Comparison of ENCODE assay signal across 8 cellular contexts in the genomic region with DNA sequence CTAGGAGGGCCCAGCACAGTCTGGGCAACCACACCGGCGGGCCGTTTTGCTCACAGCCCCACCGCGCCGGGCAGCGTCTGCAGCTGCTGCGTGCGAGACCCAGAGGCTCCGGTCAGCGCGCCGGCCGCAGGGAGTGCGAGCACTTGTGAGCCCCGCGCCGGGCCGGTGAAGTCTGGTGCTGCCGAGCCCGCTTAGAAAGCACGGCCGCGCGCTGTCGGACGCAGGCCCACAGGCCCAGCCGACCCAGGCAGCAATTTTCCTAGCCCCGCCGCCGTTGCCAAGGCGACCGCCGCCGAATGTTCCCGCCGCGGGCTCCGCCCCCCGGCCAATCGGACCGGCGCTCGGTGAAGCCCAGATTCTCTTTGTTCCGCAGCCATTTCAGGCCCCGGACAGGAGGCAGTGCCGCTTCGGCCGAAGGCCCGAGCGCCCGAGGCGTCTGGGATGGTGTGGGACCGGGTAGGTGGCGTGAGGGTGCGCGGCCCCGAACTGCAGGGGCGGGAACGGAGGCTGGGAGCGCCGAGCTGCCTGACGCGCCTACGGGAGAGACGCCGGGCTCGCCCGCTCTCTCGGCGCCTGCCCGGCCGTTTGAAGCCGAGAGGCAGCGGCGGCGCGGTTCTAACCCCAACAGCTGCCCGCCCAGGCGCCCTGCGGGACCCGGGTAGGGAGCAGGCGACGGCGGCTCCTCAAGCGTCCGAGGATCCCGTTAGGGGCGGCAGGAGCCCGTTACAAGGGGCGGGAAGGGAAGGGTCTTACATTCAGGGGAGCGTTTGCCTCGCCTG. TPM values are rescaled to one million over a fixed set of nuclear protein-coding genes. Genes with fewer than 3 reads are reported as not detected.
A peak's percentile ranks its signal among the peaks of the same experiment; 100 is the strongest.
DNase-seq lines count a peak whose midpoint lies in the region; ATAC-seq lines count a peak whose summit lies in the region.

TSS of gene TNPO1 (plus strand) at position 365 of the 779 bp plus-strand sequence. CDS start at position 442, 77 bp downstream.

- H3K9me3 Mint-ChIP-seq in immature natural killer cell: peaks cover 0 to 3% (median 0%) of the 10 kb centered on the region in 6 donors

- H3K36me3 Mint-ChIP-seq in immature natural killer cell: peaks cover 0 to 3% (median 0%) of the 10 kb centered on the region in 3 donors

- H3K27ac ChIP-seq in ACC112 (ENCODE audit: low read depth, low read length): peak within 1 kb of the TSS; percentile 93
- H3K27ac ChIP-seq in caudate nucleus (ENCODE audit: low read depth, low read length): peak within 1 kb of the TSS; percentile 95

- DNase-seq in NCI-H2171 treated with DMSO at 0.1 percent for 48 hours (lab: John Stamatoyannopoulos, UW) (peak; percentile 72), caudate nucleus (lab: John Stamatoyannopoulos, UW) (peak in 60 of 61 donors; percentile 39 to 95 (median 88)), immature natural killer cell (peak; percentile 92), smooth muscle cell of the brain vasculature (ENCODE audit: low read depth, low spot score) (peak; percentile 85)
- peak; percentile 67 to 68 (median 68) for DNase-seq in activated CD4-positive, CD25-positive, alpha-beta regulatory T cell (lab: John Stamatoyannopoulos, UW)

- peaks cover 25 to 35% of the 10 kb centered on the region in 2 donors for H3K4me1 Mint-ChIP-seq in immature natural killer cell

- peak within 1 kb of the TSS; percentile 90 to 97 (median 96) for H3K27ac Mint-ChIP-seq in immature natural killer cell

- H3K27me3 Mint-ChIP-seq in immature natural killer cell (ENCODE audit: low read depth in 3 of 3): peaks cover 6 to 12% (median 8%) of the 10 kb centered on the region in 3 donors

- peaks cover 27% of the 10 kb centered on the region for H3K4me1 ChIP-seq in ACC112 (ENCODE audit: control insufficient read depth, insufficient read depth, low read length, unreplicated experiment)

- ATAC-seq in GM18861 (IDR thresholded peaks at IDR 0.05; ENCODE audit: unreplicated experiment): peak; percentile 75
- ATAC-seq in HG03095 (IDR thresholded peaks at IDR 0.05; ENCODE audit: unreplicated experiment): peak; percentile 79

- H3K4me3 ChIP-seq in ACC112 (ENCODE audit: low read depth, low read length): peak within 1 kb of the TSS; percentile 97

- peak within 1 kb of the TSS; percentile 89 to 99 (median 90) for H3K4me3 Mint-ChIP-seq in immature natural killer cell

- peak within 1 kb of the TSS; percentile 93 for H2AFZ ChIP-seq in ACC112 (ENCODE audit: low read length, unreplicated experiment)

- H3K36me3 ChIP-seq in ACC112 (ENCODE audit: insufficient read depth, low read length): no peaks in the 10 kb centered on the region

- no peaks in the 10 kb centered on the region for H3K27me3 ChIP-seq in ACC112 (ENCODE audit: insufficient read depth, low read length)

- peaks cover 49% of the 10 kb centered on the region for H3K79me2 ChIP-seq in ACC112 (ENCODE audit: control insufficient read depth, insufficient read depth, low read length, unreplicated experiment)

RNA-seq across cellular contexts. Expression of gene TNPO1, which starts in this region (rescaled TPM):
- 10 to 100 TPM; 40.4 to 58.8 (median 51.2) TPM for polyA plus RNA-seq in immature natural killer cell

Comparison
In these comparisons a context has a peak if more than half of its experiments do, and no peak if none do; other contexts are left out.
1. Peak in every context shown above with its lines: DNase-seq, ATAC-seq, H3K4me3 ChIP-seq and H3K27ac ChIP-seq.